Comparison of ENCODE assay signal across 19 cellular contexts in the genomic region with DNA sequence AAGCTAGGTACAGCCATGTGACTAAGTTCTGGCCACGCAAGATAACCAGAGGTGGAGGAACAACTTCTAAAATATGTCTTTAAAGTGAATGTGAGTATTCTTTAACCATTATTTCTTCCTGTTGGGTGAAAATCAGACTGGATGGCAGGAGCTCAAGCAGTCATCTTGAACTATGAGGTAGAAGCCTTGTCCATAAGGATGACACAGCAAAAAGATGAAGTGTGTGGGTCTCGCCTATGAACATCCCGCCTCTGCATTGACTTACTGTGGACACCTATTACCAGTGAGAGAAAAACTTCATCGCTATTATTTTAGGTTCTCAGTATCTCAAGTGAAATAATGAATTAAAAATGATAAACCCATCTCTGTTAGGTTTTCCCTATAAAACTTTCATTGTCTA.
"Had no signal": no experiment of that assay in that cellular context is flagged by ENCODE, and none has a peak within 500 bp of the region (broad histone marks: within the 10 kb centered on the region; RNA-seq: fewer than 3 reads in every experiment).

No MANE protein-coding gene starts in this region.

- DNase-seq: colonic mucosa; cortex of kidney; effector CD8-positive, alpha-beta T cell; foreskin keratinocyte; heart right ventricle; hippocampal formation; left cardiac atrium; left lung; left ventricle myocardium superior; lower lobe of right lung; mesenchymal stem cell; mucosa of descending colon; naive B cell had no signal

- H3K4me3 ChIP-seq: colonic mucosa, esophagus muscularis mucosa, gastroesophageal sphincter, heart right ventricle, left lung, lower lobe of right lung, mucosa of descending colon had no signal

- H3K9me3 ChIP-seq: colonic mucosa, esophagus muscularis mucosa, gastroesophageal sphincter, left lung, lower lobe of right lung, mucosa of descending colon had no signal

- H3K27ac ChIP-seq: colonic mucosa, esophagus muscularis mucosa, foreskin keratinocyte, gastroesophageal sphincter, heart right ventricle, left lung, lower lobe of right lung had no signal

- H3K4me1 ChIP-seq: colonic mucosa, foreskin keratinocyte, gastroesophageal sphincter, heart right ventricle, left lung, lower lobe of right lung had no signal

- FAIRE-seq: endothelial cell of umbilical vein, frontal cortex, islet of Langerhans, keratinocyte had no signal

- H3K36me3 ChIP-seq: colonic mucosa, esophagus muscularis mucosa, gastroesophageal sphincter, heart right ventricle, left lung, lower lobe of right lung had no signal

- H3K27me3 ChIP-seq: colonic mucosa, esophagus muscularis mucosa, foreskin keratinocyte, gastroesophageal sphincter, heart right ventricle, left lung had no signal

- ATAC-seq: foreskin keratinocyte, gastroesophageal sphincter, heart right ventricle, left cardiac atrium, left lung, left ventricle myocardium superior, lower lobe of right lung, mucosa of descending colon had no signal
